9 cellular contexts compared by ENCODE assay signal in the genomic region with DNA sequence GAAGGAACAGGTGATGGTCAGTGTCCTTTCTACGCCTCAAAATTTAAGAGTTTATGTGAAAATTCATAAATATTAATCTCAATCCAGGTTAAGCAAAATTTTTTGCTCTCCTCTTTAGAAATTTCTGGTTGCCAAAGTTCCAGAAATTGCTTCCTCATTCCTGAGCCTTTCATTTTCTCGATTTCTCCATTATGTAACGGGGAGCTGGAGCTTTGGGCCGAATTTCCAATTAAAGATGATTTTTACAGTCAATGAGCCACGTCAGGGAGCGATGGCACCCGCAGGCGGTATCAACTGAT. TPM values are rescaled to one million over a fixed set of nuclear protein-coding genes. Genes with fewer than 3 reads are reported as not detected.
A peak's percentile ranks its signal among the peaks of the same experiment; 100 is the strongest.
DNase-seq lines count a peak whose midpoint lies in the region; ATAC-seq, FAIRE-seq and TF ChIP-seq lines count a peak whose summit lies in the region.
"Had no signal": no experiment of that assay in that cellular context is flagged by ENCODE, and none has a peak within 500 bp of the region (broad histone marks: within the 10 kb centered on the region; RNA-seq: fewer than 3 reads in every experiment).

No MANE protein-coding gene starts in this region.

- no peak overlapping the region for H2AK5ac ChIP-seq in H1 (ENCODE audit: low read depth, low read length)

- POLR2A ChIA-PET in H1 (lab: Charles Lee; ENCODE audit: partially characterized antibody): no interaction called here

- H2BK15ac ChIP-seq in H1 (ENCODE audit: low read length): no peak overlapping the region

- H3K79me1 ChIP-seq in H1 (ENCODE audit: low read depth, low read length): no peaks in the 10 kb centered on the region

- no peak overlapping the region for H3K23ac ChIP-seq in H1 (ENCODE audit: insufficient read length)

- DNase-seq in H1 (ENCODE audit: low read depth in 1 of 2, low spot score in 2 of 2) (no peak), neural progenitor cell (ENCODE audit: low spot score) (no peak), GM12892 (ENCODE audit: insufficient read length) (no peak), NCI-H69 (lab: John Stamatoyannopoulos, UW) (no peak)

- H3K27ac ChIP-seq in C4-2B: peak overlapping the region; percentile 87
- H3K27ac ChIP-seq in OCI-LY1 (ENCODE audit: low read depth, low read length, poor library complexity, severe bottlenecking): no peak overlapping the region
- H3K27ac ChIP-seq in H1 (ENCODE audit: low read depth, low read length): no peak overlapping the region
- H3K27ac ChIP-seq in neural progenitor cell: no peak overlapping the region

- TF ChIP-seq CTCF in C4-2B (conservative IDR thresholded peaks at IDR 0.05) (no peak), OCI-LY1 (IDR thresholded peaks at IDR 0.05; ENCODE audit: low read length) (no peak), H1 (IDR thresholded peaks at IDR 0.05; ENCODE audit: control extremely low read depth in 1 of 3, insufficient read depth in 1 of 3, low read depth in 1 of 3, low read length in 3 of 3) (no peak), neural progenitor cell (IDR thresholded peaks at IDR 0.05) (no peak)

- WGBS in H1 (ENCODE audit: extremely low coverage in 1 of 2, insufficient coverage in 1 of 2, insufficient read length in 1 of 2, insufficient replicate concordance in 2 of 2, low coverage in 1 of 2, low lambda C conversion rate in 2 of 2, missing lambda C conversion rate in 1 of 2), 2 experiments: 13% methylated on average over 8 of the region's 8 CpGs; no CpG with 5 or more reads in 1 of the 2 experiments

- CTCF ChIA-PET in H1 (lab: Charles Lee; ENCODE audit: partially characterized antibody): no interaction called here

- H3K27ac Mint-ChIP-seq in neural progenitor cell: no peak overlapping the region

- H3K9ac ChIP-seq in OCI-LY1 (ENCODE audit: low read length) (peak overlapping the region; percentile 90), H1 (replicated peaks in 1 of 4; ENCODE audit: extremely low read depth in 1 of 4, low read depth in 3 of 4, low read length in 3 of 4) (peak overlapping the region in 1 of 4 experiments; percentile 58; a peak in 4 of 7 replicates), neural progenitor cell (no peak overlapping the region)

- H2AFZ ChIP-seq in OCI-LY1 (ENCODE audit: low read length): no peak overlapping the region
- H2AFZ ChIP-seq in H1 (ENCODE audit: low read length): no peak overlapping the region
- H2AFZ ChIP-seq in neural progenitor cell (replicated peaks): peak overlapping the region; percentile 94

- no peak overlapping the region for H4K8ac ChIP-seq in H1 (ENCODE audit: extremely low read depth, insufficient read depth, low read length)

- H2BK120ac ChIP-seq in H1 (replicated peaks; ENCODE audit: low read depth, low read length): no peak overlapping the region

- ATAC-seq in GM18907 (IDR thresholded peaks at IDR 0.05; ENCODE audit: unreplicated experiment): no peak
- ATAC-seq in GM19328 (IDR thresholded peaks at IDR 0.05; ENCODE audit: unreplicated experiment): no peak

- FAIRE-seq in H1 (lab: Jason Lieb, UNC): no peak
- no peak for FAIRE-seq in GM12892 (lab: Jason Lieb, UNC)

- H2BK5ac ChIP-seq in H1 (ENCODE audit: low read depth, low read length): no peak overlapping the region

- no peak overlapping the region for H3K14ac ChIP-seq in H1 (ENCODE audit: insufficient read length)

- H3K4me1 ChIP-seq in OCI-LY1 (ENCODE audit: insufficient read depth, low read length, severe bottlenecking): peaks cover 32% of the 10 kb centered on the region
- peaks cover 0 to 6% (median 1%) of the 10 kb centered on the region in 4 experiments; a peak in 4 of 7 replicates for H3K4me1 ChIP-seq in H1 (replicated peaks in 1 of 4; ENCODE audit: control insufficient read depth in 3 of 4, insufficient read depth in 4 of 4, low read length in 3 of 4)
- peaks cover 5% of the 10 kb centered on the region for H3K4me1 ChIP-seq in neural progenitor cell

- peak overlapping the region; percentile 82 for H3K4me3 Mint-ChIP-seq in neural progenitor cell

- H3K18ac ChIP-seq in H1 (ENCODE audit: extremely low read depth, low read length): no peak overlapping the region

- no peaks in the 10 kb centered on the region for H4K20me1 ChIP-seq in OCI-LY1 (ENCODE audit: insufficient read depth, low read length)
- no peaks in the 10 kb centered on the region for H4K20me1 ChIP-seq in H1 (replicated peaks in 1 of 2; ENCODE audit: control insufficient read depth in 1 of 2, insufficient read depth in 2 of 2, low read length in 2 of 2)
- H4K20me1 ChIP-seq in neural progenitor cell (ENCODE audit: low read depth): peaks cover 7% of the 10 kb centered on the region

- H4K5ac ChIP-seq in H1 (ENCODE audit: insufficient read length, low read depth, low read length): no peak overlapping the region

- peaks cover 10% of the 10 kb centered on the region for H3K27me3 Mint-ChIP-seq in neural progenitor cell (ENCODE audit: insufficient read depth, low read depth)

- peaks cover 1% of the 10 kb centered on the region for H3K9me3 Mint-ChIP-seq in neural progenitor cell

- no peaks in the 10 kb centered on the region for H3K9me2 ChIP-seq in OCI-LY1 (ENCODE audit: low read depth, low read length)

- TF ChIP-seq POLR2A in H1 (IDR thresholded peaks at IDR 0.05; ENCODE audit: control extremely low read depth in 1 of 2, low read depth in 2 of 2, low read length in 2 of 2) (no peak), GM12892 (IDR thresholded peaks at IDR 0.05; ENCODE audit: low read depth, low read length) (no peak)

- H2BK12ac ChIP-seq in H1 (ENCODE audit: low read depth, low read length): no peak overlapping the region

- TF ChIP-seq RAD21 in H1 (IDR thresholded peaks at IDR 0.05 in 1 of 2, conservative IDR thresholded peaks at IDR 0.05 in 1 of 2; ENCODE audit: low read depth in 2 of 2, low read length in 2 of 2): no peak

- 0 out of 2 replicates have a peak, but pooled peaks cover 2% of the 10 kb centered on the region for H3K23me2 ChIP-seq in H1 (ENCODE audit: low read depth, low read length)

- peaks cover 3% of the 10 kb centered on the region for H3K36me3 Mint-ChIP-seq in neural progenitor cell

- no peaks in the 10 kb centered on the region for H3K9me3 ChIP-seq in OCI-LY1 (ENCODE audit: low read length)
- no peaks in the 10 kb centered on the region for H3K9me3 ChIP-seq in H1 (ENCODE audit: insufficient read depth in 2 of 2, low read depth in 1 of 2, low read length in 1 of 2)
- no peaks in the 10 kb centered on the region for H3K9me3 ChIP-seq in neural progenitor cell (ENCODE audit: low read depth)

- no peak overlapping the region for H2BK20ac ChIP-seq in H1 (ENCODE audit: low read length)

- peaks cover 6% of the 10 kb centered on the region for H3K79me2 ChIP-seq in OCI-LY1 (ENCODE audit: insufficient read depth, low read length)
- peaks cover 0 to 13% of the 10 kb centered on the region in 2 experiments; a peak in 1 of 4 replicates for H3K79me2 ChIP-seq in H1 (ENCODE audit: control insufficient read depth in 1 of 2, insufficient read depth in 2 of 2, low read length in 2 of 2)
- H3K79me2 ChIP-seq in neural progenitor cell (ENCODE audit: low read depth): no peaks in the 10 kb centered on the region

- no peak overlapping the region for H4K91ac ChIP-seq in H1 (replicated peaks; ENCODE audit: insufficient read length, low read length)

- peaks cover 24% of the 10 kb centered on the region for H3K4me1 Mint-ChIP-seq in neural progenitor cell

- TF ChIP-seq EP300 in H1 (IDR thresholded peaks at IDR 0.05; ENCODE audit: borderline replicate concordance in 1 of 2, low read depth in 2 of 2, low read length in 2 of 2): no peak

- no peak overlapping the region for H3K56ac ChIP-seq in H1 (replicated peaks; ENCODE audit: insufficient read length, low read depth, low read length)

- H3K27me3 ChIP-seq in OCI-LY1 (ENCODE audit: insufficient read depth, low read length): no peaks in the 10 kb centered on the region
- no peaks in the 10 kb centered on the region; a peak in 3 of 7 replicates for H3K27me3 ChIP-seq in H1 (replicated peaks in 1 of 4; ENCODE audit: control insufficient read depth in 3 of 4, extremely low read depth in 1 of 4, insufficient read depth in 3 of 4, low read length in 3 of 4)
- H3K27me3 ChIP-seq in neural progenitor cell: peaks cover 26% of the 10 kb centered on the region

- H3K4me3 ChIP-seq in OCI-LY1 (ENCODE audit: low read depth, low read length, poor library complexity, severe bottlenecking) (peak overlapping the region; percentile 94), H1 (ENCODE audit: extremely low read depth in 1 of 4, insufficient read depth in 2 of 4, low read depth in 3 of 4, low read length in 4 of 4) (peak overlapping the region; percentile 57 to 84 (median 63)), neural progenitor cell (peak overlapping the region; percentile 85)

- H3F3A ChIP-seq in OCI-LY1 (ENCODE audit: insufficient read depth, low read length) (no peaks in the 10 kb centered on the region), neural progenitor cell (ENCODE audit: low read depth) (peaks cover 12% of the 10 kb centered on the region)

- H3K4me2 ChIP-seq in OCI-LY1 (ENCODE audit: low read length): peak overlapping the region; percentile 83
- peak overlapping the region; percentile 69 to 70 for H3K4me2 ChIP-seq in H1 (ENCODE audit: insufficient read depth in 1 of 2, low read depth in 2 of 2, low read length in 2 of 2)
- H3K4me2 ChIP-seq in neural progenitor cell: peak overlapping the region; percentile 94

- no peaks in the 10 kb centered on the region for H3K36me3 ChIP-seq in OCI-LY1 (ENCODE audit: insufficient read depth, low read length)
- no peaks in the 10 kb centered on the region for H3K36me3 ChIP-seq in H1 (ENCODE audit: control insufficient read depth in 2 of 4, insufficient read depth in 4 of 4, low read length in 3 of 4)
- H3K36me3 ChIP-seq in neural progenitor cell: no peaks in the 10 kb centered on the region

- no peak overlapping the region for H3K4ac ChIP-seq in H1 (replicated peaks; ENCODE audit: insufficient read length, low read depth, low read length)

RNA-seq across cellular contexts. Expression of a gene that starts 0.4 kb away (rescaled TPM):
- total RNA-seq in H1 (2021; fragmentation: NEBNext Ultra II Directional; extraction: Animal tissue kit (Norgen Biotek cat#: 25700)): 21.9 and 23.5 TPM in 2 replicates
- 18.9 and 25.8 TPM in 2 replicates for polyA plus RNA-seq in H1 (2011; rRNA removed)
- polyA plus RNA-seq in H1 (2011; cell fraction: cytosol; rRNA removed): 31.2 TPM
- 25.0 TPM for polyA plus RNA-seq in H1 (2011; cell fraction: nucleus; rRNA removed)
- 24.7 to 33.4 TPM (median 28.0 TPM) in 4 replicates for polyA plus RNA-seq in H1 (2012, experiment 1 of 2)
- polyA plus RNA-seq in H1 (2012, experiment 2 of 2): 3.5 TPM
- polyA plus RNA-seq in H1 (2013, experiment 1 of 2): 28.4 TPM
- polyA plus RNA-seq in H1 (2013, experiment 2 of 2): 38.6 TPM
- polyA minus RNA-seq in H1 (2011; rRNA and poly(A)+ RNA removed): 37.5 and 68.5 TPM in 2 replicates
- polyA minus RNA-seq in H1 (2011; cell fraction: cytosol; rRNA and poly(A)+ RNA removed): 25.4 TPM
- 14.9 TPM for polyA minus RNA-seq in H1 (2011; cell fraction: nucleus; rRNA and poly(A)+ RNA removed)
- total RNA-seq in neural progenitor cell (ENCODE audit: low replicate concordance): 4.2 and 5.4 TPM in 2 replicates
- 7.3 TPM for polyA plus RNA-seq in GM12892 (2012; ENCODE audit: missing spikeins)

RNA-seq across cellular contexts. Expression of a gene that starts 35.8 kb away (rescaled TPM):
- 0.08 and 0.11 TPM in 2 replicates for total RNA-seq in H1 (2021; fragmentation: NEBNext Ultra II Directional; extraction: Animal tissue kit (Norgen Biotek cat#: 25700))
- polyA plus RNA-seq in H1 (2011; rRNA removed): 0.03 and 0.09 TPM in 2 replicates
- polyA plus RNA-seq in H1 (2011; cell fraction: cytosol; rRNA removed): 0.05 TPM
- 0.09 TPM for polyA plus RNA-seq in H1 (2011; cell fraction: nucleus; rRNA removed)
- polyA plus RNA-seq in H1 (2012, experiment 1 of 2): 0.14 to 0.17 TPM in 2 of 4 replicates, not detected in the others
- not detected for polyA plus RNA-seq in H1 (2012, experiment 2 of 2)
- 0.04 TPM for polyA plus RNA-seq in H1 (2013, experiment 1 of 2)
- polyA plus RNA-seq in H1 (2013, experiment 2 of 2): 0.06 TPM
- polyA minus RNA-seq in H1 (2011; rRNA and poly(A)+ RNA removed): 0.05 and 0.06 TPM in 2 replicates
- not detected for polyA minus RNA-seq in H1 (2011; cell fraction: cytosol; rRNA and poly(A)+ RNA removed)
- polyA minus RNA-seq in H1 (2011; cell fraction: nucleus; rRNA and poly(A)+ RNA removed): not detected
- not detected in 2 replicates for total RNA-seq in neural progenitor cell (ENCODE audit: low replicate concordance)
- polyA plus RNA-seq in GM12892 (2012; ENCODE audit: missing spikeins): not detected
- total RNA-seq: myocyte had no signal
